ENCODE assay signal across 14 cellular contexts in genomic region chr6:144415014-144415413, GRCh38.
DNase-seq lines count a peak whose midpoint lies in the region; ATAC-seq, FAIRE-seq and TF ChIP-seq lines count a peak whose summit lies in the region.
"Had no signal": no experiment of that assay in that cellular context is flagged by ENCODE, and none has a peak within 500 bp of the region (broad histone marks: within the 10 kb centered on the region; RNA-seq: fewer than 3 reads in every experiment).

No MANE protein-coding gene starts in this region.

- POLR2A ChIA-PET in AG04450 (lab: Yijun Ruan, JAX) (no interaction called here), IMR-90 (lab: Charles Lee; ENCODE audit: unreplicated experiment) (interaction anchor here (0.5 to 0.6 kb wide), 2 partner anchors 111 to 131 kb away, joined by 3 to 9 read pairs; no protein-coding TSS in a partner anchor)

- intact Hi-C loops in IMR-90 (cut with micrococcal nuclease): no loop called here
- intact Hi-C loops in right cardiac atrium (cut with DNase I): no loop called here

- no peaks in the 10 kb centered on the region for H3K9me3 ChIP-seq in AG04450 (ENCODE audit: control insufficient read depth, insufficient read depth, low read length)
- no peaks in the 10 kb centered on the region for H3K9me3 ChIP-seq in IMR-90 (ENCODE audit: control insufficient read depth, insufficient read depth, low read length)
- no peaks in the 10 kb centered on the region for H3K9me3 ChIP-seq in right cardiac atrium (ENCODE audit: control insufficient read depth, low read length)
- H3K9me3 ChIP-seq in HAP-1: no peaks in the 10 kb centered on the region
- H3K9me3 ChIP-seq: suprapubic skin had no signal

- H3K36me3 ChIP-seq in IMR-90 (ENCODE audit: control insufficient read depth, insufficient read depth, low read length) (no peaks in the 10 kb centered on the region), HAP-1 (replicated peaks) (no peaks in the 10 kb centered on the region)
- H3K36me3 ChIP-seq: suprapubic skin had no signal

- H3K27ac ChIP-seq in AG04450 (ENCODE audit: low read depth, low read length) (peak overlapping the region; percentile 33), IMR-90 (ENCODE audit: insufficient read depth, low read length) (peak overlapping the region; percentile 17; the same call in 1 of the 2 replicates), right cardiac atrium (ENCODE audit: low read length) (no peak overlapping the region)
- H3K27ac ChIP-seq: suprapubic skin had no signal

- no peak overlapping the region for H3K14ac ChIP-seq in IMR-90 (replicated peaks; ENCODE audit: low read depth, low read length)

- DNase-seq in AG04450 (ENCODE audit: low read depth, low spot score): peak; percentile 59
- DNase-seq in IMR-90: peak; percentile 90
- DNase-seq in amniotic epithelial cell (ENCODE audit: low read depth): peak; percentile 81
- no peak for DNase-seq in right cardiac atrium
- no peak for DNase-seq in OCI-M1 (lab: John Stamatoyannopoulos, UW)
- no peak for DNase-seq in frontal cortex (ENCODE audit: low spot score in 2 of 2)
- no peak for DNase-seq in HAP-1 (ENCODE audit: low spot score in 2 of 2)
- no peak for DNase-seq in NCI-H2196 treated with DMSO at 0.1 percent for 48 hours (lab: John Stamatoyannopoulos, UW; ENCODE audit: unreplicated experiment)
- DNase-seq: activated CD4-positive, alpha-beta memory T cell treated with anti-CD3 and anti-CD28 coated beads for 36 hours; CD8-positive, alpha-beta T cell; naive thymus-derived CD4-positive, alpha-beta T cell; RPMI8226; stimulated activated CD4-positive, alpha-beta T cell treated with anti-CD3 and anti-CD28 coated beads, Interleukin-4, amount 100 ng/mL, for 24 hours had no signal

- WGBS in IMR-90 (ENCODE audit: extremely low coverage in 2 of 2, insufficient read length in 1 of 2), 2 experiments: no CpG with 5 or more reads among the region's 3 CpGs
- WGBS in right cardiac atrium: 72% methylated on average over 3 of the region's 3 CpGs

- no peak overlapping the region for H2BK120ac ChIP-seq in IMR-90 (ENCODE audit: low read depth, low read length)

- H3K27me3 ChIP-seq in AG04450 (ENCODE audit: control insufficient read depth, insufficient read depth, low read length) (no peaks in the 10 kb centered on the region), IMR-90 (ENCODE audit: control insufficient read depth, insufficient read depth, low read length) (no peaks in the 10 kb centered on the region), right cardiac atrium (ENCODE audit: control insufficient read depth, insufficient read depth) (no peaks in the 10 kb centered on the region), HAP-1 (ENCODE audit: low read depth) (no peaks in the 10 kb centered on the region)
- H3K27me3 ChIP-seq: suprapubic skin had no signal

- no peak overlapping the region for H4K5ac ChIP-seq in IMR-90 (ENCODE audit: low read depth, low read length)

- H3K18ac ChIP-seq in IMR-90 (ENCODE audit: low read depth, low read length): no peak overlapping the region

- no peak overlapping the region for H2AK5ac ChIP-seq in IMR-90 (ENCODE audit: low read depth, low read length)

- FAIRE-seq in frontal cortex (lab: Jason Lieb, UNC): no peak

- peak overlapping the region; percentile 95 for H2BK5ac ChIP-seq in IMR-90 (ENCODE audit: low read depth, low read length, poor library complexity, severe bottlenecking)

- no peak overlapping the region for H3K56ac ChIP-seq in IMR-90 (ENCODE audit: extremely low read depth, insufficient read depth, low read length)

- dilution Hi-C loops in IMR-90 (cut with HindIII; ENCODE audit: low sequenced_read_pairs, unreplicated experiment): no loop called here

- TF ChIP-seq POLR2A in IMR-90 (IDR thresholded peaks at IDR 0.05; ENCODE audit: low read depth, low read length): no peak

- H4K20me1 ChIP-seq in IMR-90 (ENCODE audit: insufficient read depth, low read length): peaks cover 5% of the 10 kb centered on the region; the same call in 1 of the 2 replicates

- no peak overlapping the region for H3K23ac ChIP-seq in IMR-90 (ENCODE audit: low read depth, low read length)

- in situ Hi-C loops in IMR-90 (cut with MboI; ENCODE audit: low sequenced_read_pairs): no loop called here
- in situ Hi-C loops in HAP-1 (cut with MboI; ENCODE audit: low sequenced_read_pairs): no loop called here

- CTCF ChIA-PET in AG04450 (lab: Charles Lee): no interaction called here
- CTCF ChIA-PET in IMR-90 (lab: Yijun Ruan, JAX): no interaction called here

- TF ChIP-seq CTCF in AG04450 (IDR thresholded peaks at IDR 0.05; ENCODE audit: low read depth, low read length) (no peak), IMR-90 (conservative IDR thresholded peaks at IDR 0.05; ENCODE audit: low read depth, low read length) (no peak)

- H2BK15ac ChIP-seq in IMR-90 (ENCODE audit: low read depth, low read length): no peak overlapping the region

- H2AFZ ChIP-seq in IMR-90 (replicated peaks; ENCODE audit: low read length, poor library complexity): no peak overlapping the region

- no peak for TF ChIP-seq RAD21 in IMR-90 (IDR thresholded peaks at IDR 0.05; ENCODE audit: low read length)

- H4K91ac ChIP-seq in IMR-90 (ENCODE audit: insufficient read depth, low read depth, low read length): no peak overlapping the region

- no peak overlapping the region for H2AK9ac ChIP-seq in IMR-90 (replicated peaks; ENCODE audit: low read depth, low read length, poor library complexity)

- H3K4me3 ChIP-seq in AG04450 (ENCODE audit: low read depth, low read length) (no peak overlapping the region), IMR-90 (ENCODE audit: insufficient read depth, low read depth, low read length) (no peak overlapping the region), right cardiac atrium (ENCODE audit: low read length) (no peak overlapping the region), HAP-1 (no peak overlapping the region)
- H3K4me3 ChIP-seq: suprapubic skin had no signal

- H3K4me2 ChIP-seq in IMR-90 (ENCODE audit: low read depth, low read length): no peak overlapping the region; the same call in 1 of the 2 replicates

- peak; percentile 81 for ATAC-seq in IMR-90 (ENCODE audit: low read depth)
- peak; percentile 36 to 40 for ATAC-seq in right cardiac atrium
- ATAC-seq: CD8-positive, alpha-beta T cell; naive thymus-derived CD4-positive, alpha-beta T cell had no signal

- H3K9ac ChIP-seq in IMR-90 (ENCODE audit: low read depth, low read length): no peak overlapping the region

- H3K4me1 ChIP-seq in IMR-90 (ENCODE audit: control insufficient read depth, insufficient read depth, low read length) (peaks cover 10% of the 10 kb centered on the region), right cardiac atrium (ENCODE audit: control insufficient read depth, insufficient read depth, low read length) (peaks cover 6% of the 10 kb centered on the region), HAP-1 (no peaks in the 10 kb centered on the region)

- H3K79me1 ChIP-seq in IMR-90 (ENCODE audit: low read depth in 1 of 2, low read length in 2 of 2): peaks cover 13 to 55% of the 10 kb centered on the region in 2 experiments

- H4K8ac ChIP-seq in IMR-90 (ENCODE audit: low read depth in 2 of 2, low read length in 2 of 2): no peak overlapping the region

- H2BK20ac ChIP-seq in IMR-90 (ENCODE audit: low read depth, low read length): no peak overlapping the region

- BruUV-seq in IMR-90 (replicated peaks; lab: Mats Ljungman, UMichigan): no TSS peak

- peaks cover 11% of the 10 kb centered on the region for H3K9me1 ChIP-seq in IMR-90 (ENCODE audit: insufficient read depth, low read length)

- peak overlapping the region; percentile 70; the same call in 1 of the 2 replicates for H3K4ac ChIP-seq in IMR-90 (ENCODE audit: low read depth, low read length)

TF ChIP-seq in IMR-90, 13 proteins besides CTCF, POLR2A, EP300 and RAD21:
- no peak for TF ChIP-seq RFX5 (IDR thresholded peaks at IDR 0.05; ENCODE audit: low read depth, low read length)
- TF ChIP-seq CEBPB (IDR thresholded peaks at IDR 0.05; ENCODE audit: low read depth, low read length): peak; percentile 93
- peak; percentile 61; the same call in 1 of the 2 replicates for TF ChIP-seq FOS (IDR thresholded peaks at IDR 0.05; ENCODE audit: low read depth, low read length)

Comparison
In these comparisons a context has a peak if more than half of its experiments do, and no peak if none do; other contexts are left out.
1. DNase-seq: peak in AG04450 (single experiment), IMR-90 (single experiment) and amniotic epithelial cell (single experiment); none in right cardiac atrium (0 of 3), OCI-M1 (single experiment), frontal cortex (0 of 2), HAP-1 (0 of 2) and NCI-H2196 treated with DMSO at 0.1 percent for 48 hours (single experiment).